ENCODE assay signal across 14 cellular contexts in genomic region chr22:37636949-37637273, GRCh38. TPM values are rescaled to one million over a fixed set of nuclear protein-coding genes. Genes with fewer than 3 reads are reported as not detected.
DNase-seq lines count a peak whose midpoint lies in the region; ATAC-seq and TF ChIP-seq lines count a peak whose summit lies in the region.
"Had no signal": no experiment of that assay in that cellular context is flagged by ENCODE, and none has a peak within 500 bp of the region (broad histone marks: within the 10 kb centered on the region; RNA-seq: fewer than 3 reads in every experiment).

No MANE protein-coding gene starts in this region.

- H3K27ac Mint-ChIP-seq in activated naive CD8-positive, alpha-beta T cell treated with anti-CD3 and anti-CD28 coated beads for 36 hours, result peak overlapping the region; percentile 77
- peak overlapping the region; percentile 93 to 94 for H3K27ac Mint-ChIP-seq in natural killer cell treated with Interleukin-12 subunit alpha and Interleukin-12 subunit beta and Interleukin-15 and Interleukin-18, amount 100 ng/mL, for 72 hours
- H3K27ac Mint-ChIP-seq: progenitor cell of endocrine pancreas had no signal

- no peaks in the 10 kb centered on the region for H3K27me3 Mint-ChIP-seq in activated naive CD8-positive, alpha-beta T cell treated with anti-CD3 and anti-CD28 coated beads for 36 hours
- H3K27me3 Mint-ChIP-seq in natural killer cell treated with Interleukin-12 subunit alpha and Interleukin-12 subunit beta and Interleukin-15 and Interleukin-18, amount 100 ng/mL, for 72 hours, result no peaks in the 10 kb centered on the region
- H3K27me3 Mint-ChIP-seq: progenitor cell of endocrine pancreas; stimulated activated naive B cell treated with anti-CD40 and anti-IgM and Interleukin-4, amounts not matched to agents 10 μg/mL and 1 μg/mL and 100 μg/mL, for 72 hours had no signal

- CTCF ChIA-PET in HEK293 (lab: Yijun Ruan, JAX), result interaction anchor here (0.9 to 17.0 kb wide), 7 partner anchors 9 to 70 kb away, joined by 3 to 353 read pairs (median 6); partner anchors contain the start of genes LGALS1, NOL12 and PDXP

- peak overlapping the region in 5 of 10 experiments; percentile 16 to 94 (median 48); a peak in 9 of 20 replicates for H3K4me3 ChIP-seq in BLaER1 treated with 17β-estradiol and CSF1 and Interleukin-3, amounts not matched to agents 10 nM and 100 nM
- H3K4me3 ChIP-seq in HEK293 (ENCODE audit: low read depth, low read length), result no peak overlapping the region
- H3K4me3 ChIP-seq: body of pancreas, left lung, PC-9 had no signal

- POLR2A ChIA-PET in HEK293 (lab: Yijun Ruan, JAX), result interaction anchor here (0.6 to 11.0 kb wide), 5 partner anchors 9 to 75 kb away, joined by 3 to 80 read pairs (median 3); partner anchors contain the start of genes GGA1 and PDXP

- peaks cover 70% of the 10 kb centered on the region for H3K4me1 Mint-ChIP-seq in activated naive CD8-positive, alpha-beta T cell treated with anti-CD3 and anti-CD28 coated beads for 36 hours
- peaks cover 45 to 58% of the 10 kb centered on the region in 2 donors for H3K4me1 Mint-ChIP-seq in natural killer cell treated with Interleukin-12 subunit alpha and Interleukin-12 subunit beta and Interleukin-15 and Interleukin-18, amount 100 ng/mL, for 72 hours (ENCODE audit: low read depth in 2 of 2)

- peak overlapping the region; percentile 87 to 99 (median 95) for H3K4me2 ChIP-seq in BLaER1 treated with 17β-estradiol and CSF1 and Interleukin-3, amounts not matched to agents 10 nM and 100 nM
- H3K4me2 ChIP-seq: PC-9 had no signal

- H3K4me3 Mint-ChIP-seq in activated naive CD8-positive, alpha-beta T cell treated with anti-CD3 and anti-CD28 coated beads for 36 hours, result no peak overlapping the region
- H3K4me3 Mint-ChIP-seq in natural killer cell treated with Interleukin-12 subunit alpha and Interleukin-12 subunit beta and Interleukin-15 and Interleukin-18, amount 100 ng/mL, for 72 hours, result peak overlapping the region; percentile 68

- H3K27ac ChIP-seq in BLaER1 treated with 17β-estradiol and CSF1 and Interleukin-3, amounts not matched to agents 10 nM and 100 nM, result peak overlapping the region; percentile 52 to 97 (median 92); a peak in 21 of 22 replicates
- no peak overlapping the region for H3K27ac ChIP-seq in HEK293 (ENCODE audit: extremely low read depth, low read depth, low read length)
- H3K27ac ChIP-seq: body of pancreas, PC-9 had no signal

- H3K36me3 ChIP-seq in BLaER1 treated with 17β-estradiol and CSF1 and Interleukin-3, amounts not matched to agents 10 nM and 100 nM, result peaks cover 0 to 19% (median 9%) of the 10 kb centered on the region in 11 experiments; a peak in 18 of 22 replicates
- peaks cover 0 to 21% of the 10 kb centered on the region in 2 experiments; a peak in 1 of 3 replicates for H3K36me3 ChIP-seq in HEK293 (ENCODE audit: control insufficient read depth in 2 of 2, insufficient read depth in 1 of 2, low read length in 2 of 2)

- no peak for DNase-seq in activated naive CD8-positive, alpha-beta T cell treated with anti-CD3 and anti-CD28 coated beads for 36 hours
- no peak for DNase-seq in natural killer cell treated with Interleukin-12 subunit alpha and Interleukin-12 subunit beta and Interleukin-15 and Interleukin-18, amount 100 ng/mL, for 72 hours (ENCODE audit: low spot score)
- DNase-seq in OCI-M1 (lab: John Stamatoyannopoulos, UW) (no peak), hepatic stellate cell (ENCODE audit: low spot score) (no peak), NCI-H748 (lab: John Stamatoyannopoulos, UW; ENCODE audit: unreplicated experiment) (no peak)
- DNase-seq: left lung; PC-9; stimulated activated CD4-positive, alpha-beta T cell treated with anti-CD3 and anti-CD28 coated beads, Interleukin-2, amount 100 ng/mL, for 24 hours; stimulated activated naive B cell treated with anti-CD40 and anti-IgM and Interleukin-4, amounts not matched to agents 10 μg/mL and 1 μg/mL and 100 μg/mL, for 72 hours had no signal

- H3K9ac ChIP-seq in BLaER1 treated with 17β-estradiol and CSF1 and Interleukin-3, amounts not matched to agents 10 nM and 100 nM, result peak overlapping the region; percentile 85 to 91 (median 88); a peak in 20 of 22 replicates

- H4K20me1 ChIP-seq in BLaER1 treated with 17β-estradiol and CSF1 and Interleukin-3, amounts not matched to agents 10 nM and 100 nM, result peaks cover 0 to 17% (median 15%) of the 10 kb centered on the region in 11 experiments; a peak in 15 of 22 replicates

- no peak for TF ChIP-seq CTCF in HEK293 (tag by site-specific recombination; IDR thresholded peaks at IDR 0.05)

- H3K9me3 ChIP-seq in BLaER1 treated with 17β-estradiol and CSF1 and Interleukin-3, amounts not matched to agents 10 nM and 100 nM (replicated peaks in 1 of 11), result no peaks in the 10 kb centered on the region
- no peaks in the 10 kb centered on the region for H3K9me3 ChIP-seq in HEK293 (ENCODE audit: control insufficient read depth, insufficient read depth, low read depth, low read length)
- H3K9me3 ChIP-seq: body of pancreas, left lung had no signal

- H3K36me3 Mint-ChIP-seq in activated naive CD8-positive, alpha-beta T cell treated with anti-CD3 and anti-CD28 coated beads for 36 hours, result peaks cover 6% of the 10 kb centered on the region
- no peaks in the 10 kb centered on the region for H3K36me3 Mint-ChIP-seq in natural killer cell treated with Interleukin-12 subunit alpha and Interleukin-12 subunit beta and Interleukin-15 and Interleukin-18, amount 100 ng/mL, for 72 hours

- ATAC-seq in natural killer cell treated with Interleukin-12 subunit alpha and Interleukin-12 subunit beta and Interleukin-15 and Interleukin-18, amount 100 ng/mL, for 72 hours, result no peak
- no peak for ATAC-seq in GM19328 (IDR thresholded peaks at IDR 0.05; ENCODE audit: unreplicated experiment)
- ATAC-seq: body of pancreas, left lung had no signal

- no peaks in the 10 kb centered on the region for H3K9me3 Mint-ChIP-seq in activated naive CD8-positive, alpha-beta T cell treated with anti-CD3 and anti-CD28 coated beads for 36 hours
- no peaks in the 10 kb centered on the region for H3K9me3 Mint-ChIP-seq in natural killer cell treated with Interleukin-12 subunit alpha and Interleukin-12 subunit beta and Interleukin-15 and Interleukin-18, amount 100 ng/mL, for 72 hours
- H3K9me3 Mint-ChIP-seq: stimulated activated naive B cell treated with anti-CD40 and anti-IgM and Interleukin-4, amounts not matched to agents 10 μg/mL and 1 μg/mL and 100 μg/mL, for 72 hours had no signal

- H3K27me3 ChIP-seq in BLaER1 treated with 17β-estradiol and CSF1 and Interleukin-3, amounts not matched to agents 10 nM and 100 nM, result no peaks in the 10 kb centered on the region
- H3K27me3 ChIP-seq: body of pancreas, left lung had no signal

- peaks cover 86 to 96% (median 90%) of the 10 kb centered on the region in 10 experiments for H3K4me1 ChIP-seq in BLaER1 treated with 17β-estradiol and CSF1 and Interleukin-3, amounts not matched to agents 10 nM and 100 nM
- peaks cover 22% of the 10 kb centered on the region for H3K4me1 ChIP-seq in HEK293 (ENCODE audit: control insufficient read depth, insufficient read depth, low read length)

TF ChIP-seq in HEK293, 187 proteins besides CTCF, POLR2A, EP300 and RAD21 (continues in another document):
- TF ChIP-seq ZNF521 (tag by site-specific recombination; IDR thresholded peaks at IDR 0.05) (no peak), ZNF19 (tag by site-specific recombination; IDR thresholded peaks at IDR 0.05; ENCODE audit: low read depth) (no peak), ZBTB10 (tag by site-specific recombination; IDR thresholded peaks at IDR 0.05) (no peak), ZNF664 (tag by site-specific recombination; IDR thresholded peaks at IDR 0.05) (0 out of 2 replicates have a peak, but pooled peaks have one; percentile 10), ZNF37A (tag by site-specific recombination; IDR thresholded peaks at IDR 0.05) (no peak)

RNA-seq across cellular contexts. Expression of gene SH3BP1, which starts 2.6 kb away (rescaled TPM):
- total RNA-seq in activated naive CD8-positive, alpha-beta T cell treated with anti-CD3 and anti-CD28 coated beads for 36 hours, result 100 to 1,000 TPM in 1 of 2 experiments, 10 to 100 TPM in 1; 90.8 to 103 TPM
- total RNA-seq in natural killer cell treated with Interleukin-12 subunit alpha and Interleukin-12 subunit beta and Interleukin-15 and Interleukin-18, amount 100 ng/mL, for 72 hours, result 100 to 1,000 TPM; 160 to 229 TPM

RNA-seq across cellular contexts. Expression of gene PDXP, which starts 21.6 kb away (rescaled TPM):
- total RNA-seq in activated naive CD8-positive, alpha-beta T cell treated with anti-CD3 and anti-CD28 coated beads for 36 hours, result 10 to 100 TPM; 41.4 to 42.5 TPM
- total RNA-seq in natural killer cell treated with Interleukin-12 subunit alpha and Interleukin-12 subunit beta and Interleukin-15 and Interleukin-18, amount 100 ng/mL, for 72 hours, result 10 to 100 TPM; 43.9 to 58.4 TPM

RNA-seq across cellular contexts. Expression of gene GGA1, which starts 28.3 kb away (rescaled TPM):
- 10 to 100 TPM; 56.3 to 61.9 TPM for total RNA-seq in activated naive CD8-positive, alpha-beta T cell treated with anti-CD3 and anti-CD28 coated beads for 36 hours
- total RNA-seq in natural killer cell treated with Interleukin-12 subunit alpha and Interleukin-12 subunit beta and Interleukin-15 and Interleukin-18, amount 100 ng/mL, for 72 hours, result 100 to 1,000 TPM in 1 of 2 donors, 10 to 100 TPM in 1; 85.5 to 142 TPM

RNA-seq across cellular contexts. Expression of gene LGALS1, which starts 38.5 kb away (rescaled TPM):
- total RNA-seq in activated naive CD8-positive, alpha-beta T cell treated with anti-CD3 and anti-CD28 coated beads for 36 hours, result 100 to 1,000 TPM; 166 to 171 TPM
- total RNA-seq in natural killer cell treated with Interleukin-12 subunit alpha and Interleukin-12 subunit beta and Interleukin-15 and Interleukin-18, amount 100 ng/mL, for 72 hours, result 100 to 1,000 TPM; 290 to 675 TPM

RNA-seq across cellular contexts. Expression of gene NOL12, which starts 49.2 kb away (rescaled TPM):
- 10 to 100 TPM; 50.0 to 50.8 TPM for total RNA-seq in activated naive CD8-positive, alpha-beta T cell treated with anti-CD3 and anti-CD28 coated beads for 36 hours
- 10 to 100 TPM; 37.4 to 48.3 TPM for total RNA-seq in natural killer cell treated with Interleukin-12 subunit alpha and Interleukin-12 subunit beta and Interleukin-15 and Interleukin-18, amount 100 ng/mL, for 72 hours
